9 cellular contexts compared by ENCODE assay signal in the genomic region with DNA sequence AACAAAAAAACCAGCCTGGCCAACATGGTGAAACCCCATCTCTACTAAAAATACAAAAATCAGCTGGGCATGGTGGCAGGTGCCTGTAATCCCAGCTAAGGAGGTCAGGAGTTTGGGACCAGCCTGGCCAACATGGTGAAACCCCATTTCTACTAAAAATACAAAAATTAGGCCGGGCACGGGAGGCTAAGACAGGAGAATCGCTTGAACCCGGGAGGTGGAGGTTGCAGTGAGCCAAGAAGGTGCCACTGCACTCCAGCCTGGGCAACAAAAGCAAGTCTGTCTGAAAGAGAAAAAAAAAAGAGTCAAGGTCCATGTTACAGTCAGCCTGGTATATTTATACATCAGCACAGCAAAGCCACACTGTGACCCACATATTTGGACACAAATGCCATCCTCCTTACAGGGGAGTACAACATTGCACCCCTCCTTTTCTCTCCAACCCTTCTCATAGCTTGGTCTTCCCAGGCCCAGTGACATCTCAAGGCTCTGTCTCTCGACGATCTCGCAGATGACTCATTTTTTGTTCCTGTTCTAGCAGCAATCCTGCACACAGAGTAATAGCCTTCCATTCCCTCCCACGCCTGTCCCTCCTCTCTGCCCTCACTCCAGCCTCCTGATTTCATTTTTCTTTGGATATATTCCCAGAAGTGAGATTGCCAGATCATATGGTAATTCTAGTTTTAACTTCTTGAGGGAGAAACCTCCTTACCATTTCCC. TPM values are rescaled to one million over a fixed set of nuclear protein-coding genes. Genes with fewer than 3 reads are reported as not detected.
A peak's percentile ranks its signal among the peaks of the same experiment; 100 is the strongest.
DNase-seq lines count a peak whose midpoint lies in the region; ATAC-seq and TF ChIP-seq lines count a peak whose summit lies in the region.
"Had no signal": no experiment of that assay in that cellular context is flagged by ENCODE, and none has a peak within 500 bp of the region (broad histone marks: within the 10 kb centered on the region; RNA-seq: fewer than 3 reads in every experiment).

No MANE protein-coding gene starts in this region.

- no peaks in the 10 kb centered on the region for H3K79me2 ChIP-seq in osteoblast (ENCODE audit: insufficient read depth, low read length)

- TF ChIP-seq POLR2A in esophagus muscularis mucosa (IDR thresholded peaks at IDR 0.05; ENCODE audit: low read depth) = no peak

- H3K27ac ChIP-seq in C4-2B (peak overlapping the region; percentile 28; the same call in 1 of the 2 replicates), esophagus muscularis mucosa (replicated peaks in 1 of 4) (peak overlapping the region; percentile 40 to 64 (median 52)), osteoblast (ENCODE audit: low read depth, low read length) (peak overlapping the region; percentile 9)
- H3K27ac ChIP-seq: cardiac muscle cell had no signal

- no peak for ATAC-seq in HG03432 (IDR thresholded peaks at IDR 0.05; ENCODE audit: unreplicated experiment)
- ATAC-seq in GM21515 (IDR thresholded peaks at IDR 0.05; ENCODE audit: unreplicated experiment) = no peak

- peak; percentile 63 for DNase-seq in OCI-M1 (lab: John Stamatoyannopoulos, UW)
- DNase-seq in esophagus muscularis mucosa (ENCODE audit: extremely low spot score) = no peak
- DNase-seq in osteoblast (ENCODE audit: insufficient read length, low spot score, missing footprints) = peak; percentile 98
- DNase-seq in mucosa of gallbladder (ENCODE audit: low spot score) = no peak
- no peak for DNase-seq in cortex of kidney (lab: John Stamatoyannopoulos, UW)

- 37% methylated on average over 8 of the region's 8 CpGs for WGBS in esophagus muscularis mucosa

- peak overlapping the region; percentile 45 for H3K4me2 ChIP-seq in osteoblast (ENCODE audit: insufficient read depth, low read length)

- intact Hi-C loops in esophagus muscularis mucosa (cut with DNase I) = no loop called here

- H3K4me3 ChIP-seq in esophagus muscularis mucosa (no peak overlapping the region), osteoblast (ENCODE audit: insufficient read depth, low read length) (no peak overlapping the region)
- H3K4me3 ChIP-seq: cardiac muscle cell had no signal

- H3K9me3 ChIP-seq in esophagus muscularis mucosa (no peaks in the 10 kb centered on the region), osteoblast (ENCODE audit: low read depth, low read length) (no peaks in the 10 kb centered on the region)

- no peaks in the 10 kb centered on the region for H4K20me1 ChIP-seq in osteoblast (ENCODE audit: insufficient read depth, low read length)

- peaks cover 15 to 29% (median 27%) of the 10 kb centered on the region in 4 donors for H3K4me1 ChIP-seq in esophagus muscularis mucosa
- H3K4me1 ChIP-seq in osteoblast (ENCODE audit: insufficient read depth, low read length) = peaks cover 6% of the 10 kb centered on the region

- TF ChIP-seq CTCF in C4-2B (conservative IDR thresholded peaks at IDR 0.05) (no peak), esophagus muscularis mucosa (IDR thresholded peaks at IDR 0.05) (no peak), osteoblast (IDR thresholded peaks at IDR 0.05; ENCODE audit: extremely low read depth, low read depth, low read length) (no peak)

- H3K27me3 ChIP-seq in esophagus muscularis mucosa (peaks cover 0 to 18% (median 0%) of the 10 kb centered on the region in 4 donors), osteoblast (ENCODE audit: insufficient read depth, low read length) (peaks cover 11% of the 10 kb centered on the region)

- TF ChIP-seq EP300 in esophagus muscularis mucosa (IDR thresholded peaks at IDR 0.05) = no peak

- H3K36me3 ChIP-seq in esophagus muscularis mucosa (no peaks in the 10 kb centered on the region), osteoblast (ENCODE audit: insufficient read depth, low read length) (no peaks in the 10 kb centered on the region)
- H3K36me3 ChIP-seq: cardiac muscle cell had no signal

- peak overlapping the region; percentile 13 for H2AFZ ChIP-seq in osteoblast (ENCODE audit: low read length)

RNA-seq across cellular contexts. Expression of gene DPP9, which starts 21.0 kb away (rescaled TPM):
- total RNA-seq in esophagus muscularis mucosa (100 to 1,000 TPM in 1 of 4 donors, 10 to 100 TPM in 3; 42.4 to 106 (median 56.0) TPM), osteoblast (26.5 and 30.4 TPM in 2 replicates), mucosa of gallbladder (62.8 TPM)

RNA-seq across cellular contexts. Expression of gene FEM1A, which starts 46.9 kb away (rescaled TPM):
- 10 to 100 TPM; 16.2 to 22.8 (median 19.9) TPM for total RNA-seq in esophagus muscularis mucosa
- 10.3 and 12.7 TPM in 2 replicates for total RNA-seq in osteoblast
- total RNA-seq in mucosa of gallbladder = 10.0 TPM

Comparison
In these comparisons a context has a peak if more than half of its experiments do, and no peak if none do; other contexts are left out.
1. DNase-seq: peak in OCI-M1 (single experiment) and osteoblast (single experiment); none in esophagus muscularis mucosa (single experiment), mucosa of gallbladder (single experiment) and cortex of kidney (single experiment).
2. Peak in every context shown above with its lines, with median percentiles within 50 percentile points of each other: H3K27ac ChIP-seq.